Comparison of ENCODE assay signal across 15 cellular contexts in genomic region chrX:18422325-18422724, GRCh38.
DNase-seq lines count a peak whose midpoint lies in the region; ATAC-seq and TF ChIP-seq lines count a peak whose summit lies in the region.
"Had no signal": no experiment of that assay in that cellular context is flagged by ENCODE, and none has a peak within 500 bp of the region (broad histone marks: within the 10 kb centered on the region; RNA-seq: fewer than 3 reads in every experiment).

No MANE protein-coding gene starts in this region.

- ATAC-seq in GM18517 (IDR thresholded peaks at IDR 0.05; ENCODE audit: unreplicated experiment) (no peak), HG03095 (IDR thresholded peaks at IDR 0.05; ENCODE audit: unreplicated experiment) (no peak)
- ATAC-seq: activated naive CD8-positive, alpha-beta T cell treated with anti-CD3 and anti-CD28 coated beads, Interleukin-2, amount 50 U/mL, for 24 hours; CD8-positive, alpha-beta T cell; stimulated activated naive CD8-positive, alpha-beta T cell treated with anti-CD3 and anti-CD28 coated beads, Interleukin-15, amount 100 ng/mL, for 72 hours had no signal

- no peak overlapping the region for H3K4me3 ChIP-seq in brain microvascular endothelial cell (ENCODE audit: low read depth, low read length)

- DNase-seq in AG09319 (ENCODE audit: extremely low read depth, low read depth) (peak; percentile 49), HS-27A (ENCODE audit: low read depth) (peak; percentile 38), brain microvascular endothelial cell (peak; percentile 78), kidney glomerular epithelial cell (lab: John Stamatoyannopoulos, UW) (peak; percentile 81), activated gamma-delta T cell treated with Interleukin-2 at 50 U/mL for 16 hours (no peak), anterior cingulate cortex (lab: John Stamatoyannopoulos, UW) (no peak)
- DNase-seq: activated naive CD8-positive, alpha-beta T cell treated with anti-CD3 and anti-CD28 coated beads, Interleukin-2, amount 50 U/mL, for 24 hours; CD8-positive, alpha-beta T cell; mesendoderm; NCI-H69; SHP77 treated with DMSO at 0.1 percent for 48 hours; stimulated activated naive CD8-positive, alpha-beta T cell treated with anti-CD3 and anti-CD28 coated beads, Interleukin-15, amount 100 ng/mL, for 72 hours had no signal

- TF ChIP-seq CTCF in AG09319 (IDR thresholded peaks at IDR 0.05; ENCODE audit: low read depth, low read length), result no peak
- peak; percentile 22 for TF ChIP-seq CTCF in brain microvascular endothelial cell (IDR thresholded peaks at IDR 0.05; ENCODE audit: low read depth, low read length, missing control alignments)

- no peaks in the 10 kb centered on the region for H3K36me3 ChIP-seq in brain microvascular endothelial cell (replicated peaks)

- peak overlapping the region; percentile 39 for H3K27ac ChIP-seq in brain microvascular endothelial cell
- H3K27ac ChIP-seq: VCaP had no signal

- in situ Hi-C loops in brain microvascular endothelial cell (cut with HindIII; ENCODE audit: low pct_ligation_motif_present, low sequenced_read_pairs), result no loop called here

- H3K27me3 ChIP-seq in brain microvascular endothelial cell (replicated peaks), result no peaks in the 10 kb centered on the region

Comparison
In these comparisons a context has a peak if more than half of its experiments do, and no peak if none do; other contexts are left out.
1. DNase-seq: peak in AG09319 (single experiment), HS-27A (single experiment), brain microvascular endothelial cell (single experiment) and kidney glomerular epithelial cell (single experiment); none in activated gamma-delta T cell treated with Interleukin-2 at 50 U/mL for 16 hours (single experiment) and anterior cingulate cortex (0 of 58).